In the genomic region with DNA sequence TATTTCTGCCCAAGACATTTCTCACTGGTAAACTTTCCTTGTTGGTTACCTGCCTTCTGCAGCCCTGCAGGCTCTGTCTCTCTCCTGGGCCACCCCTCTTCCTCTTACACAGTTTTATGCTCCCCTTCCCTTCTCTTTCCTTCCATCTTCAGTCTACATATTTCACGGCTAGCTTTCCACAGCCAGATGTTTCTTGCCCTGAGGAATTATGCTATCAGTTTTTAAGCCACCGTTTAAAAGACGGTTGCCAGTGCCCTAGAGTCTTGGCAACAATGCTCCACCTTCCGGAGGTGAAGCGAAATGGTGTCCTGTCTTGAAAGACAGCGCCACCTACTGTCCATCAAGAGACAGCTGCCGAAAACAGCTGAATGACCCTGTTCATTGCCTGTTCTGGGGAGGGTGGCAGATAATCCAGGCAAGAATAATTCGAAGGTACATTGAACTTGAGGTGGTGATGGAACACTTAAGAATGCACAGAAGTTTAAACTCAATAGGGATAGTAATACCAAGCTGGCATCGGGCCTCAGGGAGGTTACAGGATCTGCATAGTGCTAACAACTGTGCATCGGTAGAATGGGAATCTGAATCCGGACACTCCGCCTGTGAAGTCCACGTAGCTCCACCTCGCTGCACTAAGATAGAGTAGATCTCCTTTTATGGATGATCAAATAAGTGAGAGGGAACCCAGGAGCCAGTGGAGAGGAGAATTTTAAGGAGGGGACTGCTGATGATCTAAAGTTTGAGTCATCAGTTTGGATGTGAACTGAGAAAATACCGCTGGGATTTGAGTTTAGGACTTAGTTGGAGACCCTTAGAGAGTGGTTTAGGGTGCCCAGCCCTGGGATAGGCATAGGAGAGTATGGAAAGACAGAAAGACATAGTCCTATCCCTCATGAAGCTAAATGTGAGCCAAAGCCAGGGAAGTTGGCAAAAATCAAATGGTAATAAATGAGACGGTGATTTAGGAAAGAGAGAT, we compare ENCODE assay signal across 8 cellular contexts. TPM values are rescaled to one million over a fixed set of nuclear protein-coding genes. Genes with fewer than 3 reads are reported as not detected.
DNase-seq lines count a peak whose midpoint lies in the region; ATAC-seq, FAIRE-seq and TF ChIP-seq lines count a peak whose summit lies in the region.

No MANE protein-coding gene starts in this region.

- DNase-seq in AG08396 (ENCODE audit: low spot score) (peak; percentile 88), MG63 (peak; percentile 61), SK-N-DZ (ENCODE audit: low spot score) (peak; percentile 82), frontal cortex (ENCODE audit: low spot score in 2 of 2) (peak; percentile 70 to 78), omental fat pad (ENCODE audit: low spot score) (no peak), thyroid gland (peak; percentile 74 to 77)
- DNase-seq in activated gamma-delta T cell treated with anti-CD3 and anti-CD28 coated beads, Interleukin-2, amount 50 U/mL, for 16 hours (ENCODE audit: low read depth): peak; percentile 64

- peaks cover 13 to 21% of the 10 kb centered on the region in 2 donors for H3K4me1 ChIP-seq in thyroid gland

- H3K4me3 ChIP-seq in MG63 (no peak overlapping the region), thyroid gland (replicated peaks in 1 of 3) (no peak overlapping the region)

- H3K9me3 ChIP-seq in MG63 (no peaks in the 10 kb centered on the region), thyroid gland (no peaks in the 10 kb centered on the region)

- 27 to 30% methylated on average over 16 of the region's 16 CpGs for WGBS in thyroid gland, 2 donors

- TF ChIP-seq CTCF in omental fat pad (IDR thresholded peaks at IDR 0.05): peak in 1 of 3 donors; percentile 10
- peak; percentile 77 to 99 (median 96) for TF ChIP-seq CTCF in thyroid gland (IDR thresholded peaks at IDR 0.05)

- ATAC-seq in GM18861 (IDR thresholded peaks at IDR 0.05; ENCODE audit: unreplicated experiment) (peak; percentile 69), omental fat pad (ENCODE audit: low FRiP score) (peak; percentile 87)

- intact Hi-C loops in thyroid gland (cut with DNase I): loop anchor here (2.0 kb wide), 1 partner anchor 26 kb away; no protein-coding TSS in a partner anchor

- FAIRE-seq in frontal cortex (lab: Jason Lieb, UNC): no peak

- H3K36me3 ChIP-seq in MG63 (no peaks in the 10 kb centered on the region), thyroid gland (no peaks in the 10 kb centered on the region)

- no peaks in the 10 kb centered on the region for H3K27me3 ChIP-seq in MG63
- H3K27me3 ChIP-seq in thyroid gland: no peaks in the 10 kb centered on the region

- H3K27ac ChIP-seq in thyroid gland: no peak overlapping the region

- no peak for TF ChIP-seq POLR2A in thyroid gland (IDR thresholded peaks at IDR 0.05)

RNA-seq across cellular contexts. Expression of a gene that starts 4.8 kb away (rescaled TPM):
- total RNA-seq in MG63 (2014; rRNA removed; shearing (Covaris generic); ENCODE audit: low replicate concordance): not detected in 2 replicates
- 0.08 TPM in 1 of 2 replicates, not detected in the other for polyA plus RNA-seq in SK-N-DZ (2014; cell fraction: cytosol; rRNA removed)
- 0.09 TPM in 1 of 2 replicates, not detected in the other for polyA plus RNA-seq in SK-N-DZ (2014; cell fraction: nucleus; rRNA removed)
- not detected for total RNA-seq in frontal cortex
- not detected for total RNA-seq in omental fat pad
- total RNA-seq in thyroid gland: not detected

RNA-seq across cellular contexts. Expression of a gene that starts 18.3 kb away (rescaled TPM):
- not detected in 2 replicates for total RNA-seq in MG63 (2014; rRNA removed; shearing (Covaris generic); ENCODE audit: low replicate concordance)
- not detected in 2 replicates for polyA plus RNA-seq in SK-N-DZ (2014; cell fraction: cytosol; rRNA removed)
- not detected in 2 replicates for polyA plus RNA-seq in SK-N-DZ (2014; cell fraction: nucleus; rRNA removed)
- total RNA-seq in frontal cortex: not detected
- total RNA-seq in omental fat pad: not detected
- not detected for total RNA-seq in thyroid gland

RNA-seq across cellular contexts. Expression of a gene that starts 29.8 kb away (rescaled TPM):
- total RNA-seq in MG63 (2014; rRNA removed; shearing (Covaris generic); ENCODE audit: low replicate concordance): not detected in 2 replicates
- polyA plus RNA-seq in SK-N-DZ (2014; cell fraction: cytosol; rRNA removed): not detected in 2 replicates
- not detected in 2 replicates for polyA plus RNA-seq in SK-N-DZ (2014; cell fraction: nucleus; rRNA removed)
- under 0.01 TPM for total RNA-seq in frontal cortex
- total RNA-seq in omental fat pad: under 1 TPM in 1 of 4 donors, not detected in 3; 0.09 TPM
- total RNA-seq in thyroid gland: not detected

RNA-seq across cellular contexts. Expression of a gene that starts 32.2 kb away (rescaled TPM):
- total RNA-seq in MG63 (2014; rRNA removed; shearing (Covaris generic); ENCODE audit: low replicate concordance): not detected in 2 replicates
- not detected in 2 replicates for polyA plus RNA-seq in SK-N-DZ (2014; cell fraction: cytosol; rRNA removed)
- polyA plus RNA-seq in SK-N-DZ (2014; cell fraction: nucleus; rRNA removed): not detected in 2 replicates
- not detected for total RNA-seq in frontal cortex
- total RNA-seq in omental fat pad: not detected
- total RNA-seq in thyroid gland: not detected

RNA-seq across cellular contexts. Expression of a gene that starts 55.6 kb away (rescaled TPM):
- not detected in 2 replicates for total RNA-seq in MG63 (2014; rRNA removed; shearing (Covaris generic); ENCODE audit: low replicate concordance)
- 0.20 and 0.45 TPM in 2 replicates for polyA plus RNA-seq in SK-N-DZ (2014; cell fraction: cytosol; rRNA removed)
- 0.07 and 0.14 TPM in 2 replicates for polyA plus RNA-seq in SK-N-DZ (2014; cell fraction: nucleus; rRNA removed)
- not detected for total RNA-seq in frontal cortex
- total RNA-seq in omental fat pad: 1 to 10 TPM in 1 of 4 donors, under 1 TPM in 3; 0.36 to 1.7 (median 0.71) TPM
- total RNA-seq in thyroid gland: not detected
